In the genomic region with DNA sequence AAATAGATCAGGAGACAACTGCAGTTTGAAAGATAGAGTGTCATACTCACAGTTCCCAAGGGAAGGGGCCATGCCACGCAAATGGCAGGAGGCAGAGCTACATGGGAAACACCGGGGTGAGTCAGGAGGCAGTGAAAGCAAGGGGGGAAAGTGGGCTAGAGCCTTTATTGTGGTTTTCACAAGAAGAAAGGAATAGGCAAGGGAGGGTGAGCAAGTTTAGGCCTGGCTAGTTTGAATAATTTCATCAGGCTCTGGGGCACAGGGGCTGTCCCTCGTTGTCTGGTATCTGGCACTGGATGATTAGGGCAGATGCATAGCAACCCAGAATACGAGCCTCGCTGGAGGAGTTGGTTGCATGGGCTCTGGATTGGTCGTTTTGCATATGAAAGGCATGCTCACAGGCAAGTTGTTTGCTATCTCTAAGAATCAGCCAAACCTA, we compare ENCODE assay signal across 12 cellular contexts. TPM values are rescaled to one million over a fixed set of nuclear protein-coding genes. Genes with fewer than 3 reads are reported as not detected.
DNase-seq lines count a peak whose midpoint lies in the region; ATAC-seq and TF ChIP-seq lines count a peak whose summit lies in the region.
"Had no signal": no experiment of that assay in that cellular context is flagged by ENCODE, and none has a peak within 500 bp of the region (broad histone marks: within the 10 kb centered on the region; RNA-seq: fewer than 3 reads in every experiment).

No MANE protein-coding gene starts in this region.

- ATAC-seq in activated naive CD8-positive, alpha-beta T cell treated with anti-CD3 and anti-CD28 coated beads, Interleukin-2, amount 10 ng/mL, durations not matched to agents 7 days and 5 days (ENCODE audit: low read depth) = peak; percentile 52
- no peak for ATAC-seq in GM19455 (IDR thresholded peaks at IDR 0.05; ENCODE audit: unreplicated experiment)
- ATAC-seq in heart left ventricle = no peak

- intact Hi-C loops in activated CD4-positive, alpha-beta T cell treated with anti-CD3 and anti-CD28 coated beads, Interleukin-2, amount 10 ng/mL, durations not matched to agents 24 days and 14 days (cut with micrococcal nuclease) = no loop called here
- intact Hi-C loops in heart left ventricle (cut with DNase I) = no loop called here

- CTCF ChIA-PET in HEK293 (lab: Yijun Ruan, JAX) = no interaction called here

- no peaks in the 10 kb centered on the region for H3K36me3 ChIP-seq in HEK293 (ENCODE audit: control insufficient read depth in 2 of 2, insufficient read depth in 1 of 2, low read length in 2 of 2)
- no peaks in the 10 kb centered on the region for H3K36me3 ChIP-seq in heart left ventricle
- H3K36me3 ChIP-seq: cardiac muscle cell had no signal

- H3K9me3 ChIP-seq in HEK293 (ENCODE audit: control insufficient read depth, insufficient read depth, low read depth, low read length) = no peaks in the 10 kb centered on the region
- H3K9me3 ChIP-seq in heart left ventricle = no peaks in the 10 kb centered on the region

- DNase-seq in activated CD4-positive, alpha-beta T cell treated with anti-CD3 and anti-CD28 coated beads for 48 hours = peak; percentile 71
- no peak for DNase-seq in activated CD4-positive, alpha-beta T cell treated with anti-CD3 and anti-CD28 coated beads, Interleukin-2, amount 10 ng/mL, durations not matched to agents 24 days and 14 days
- no peak for DNase-seq in activated naive CD8-positive, alpha-beta T cell treated with anti-CD3 and anti-CD28 coated beads, Interleukin-2, amount 10 ng/mL, durations not matched to agents 7 days and 5 days
- DNase-seq in stimulated activated CD4-positive, alpha-beta T cell treated with anti-CD3 and anti-CD28 coated beads, TNF-alpha, amount 100 ng/mL, for 24 hours (ENCODE audit: low read depth in 3 of 3) = peak; percentile 9 to 44 (median 22)
- DNase-seq in NCI-H748 (lab: John Stamatoyannopoulos, UW; ENCODE audit: unreplicated experiment) (no peak), heart left ventricle (no peak)
- DNase-seq: activated CD4-positive, CD25-positive, alpha-beta regulatory T cell treated with anti-CD3 and anti-CD28 coated beads, Interleukin-2, amount 50 U/mL, for 72 hours; NCI-H2081 treated with DMSO at 0.1 percent for 48 hours had no signal

- TF ChIP-seq POLR2A in heart left ventricle (IDR thresholded peaks at IDR 0.05) = no peak

- WGBS in heart left ventricle, 4 donors = 34 to 47% (median 41%) methylated on average over 6 of the region's 6 CpGs

- peaks cover 0 to 9% (median 0%) of the 10 kb centered on the region in 9 donors for H3K27me3 ChIP-seq in heart left ventricle
- H3K27me3 ChIP-seq: cardiac muscle cell had no signal

- no peak overlapping the region for H3K27ac Mint-ChIP-seq in activated CD4-positive, alpha-beta T cell treated with anti-CD3 and anti-CD28 coated beads, Interleukin-2, amount 10 ng/mL, durations not matched to agents 24 days and 14 days
- no peak overlapping the region for H3K27ac Mint-ChIP-seq in activated naive CD8-positive, alpha-beta T cell treated with anti-CD3 and anti-CD28 coated beads, Interleukin-2, amount 10 ng/mL, durations not matched to agents 7 days and 5 days

- H3K36me3 Mint-ChIP-seq in activated CD4-positive, alpha-beta T cell treated with anti-CD3 and anti-CD28 coated beads, Interleukin-2, amount 10 ng/mL, durations not matched to agents 24 days and 14 days (ENCODE audit: low read depth) = no peaks in the 10 kb centered on the region
- no peaks in the 10 kb centered on the region for H3K36me3 Mint-ChIP-seq in activated naive CD8-positive, alpha-beta T cell treated with anti-CD3 and anti-CD28 coated beads, Interleukin-2, amount 10 ng/mL, durations not matched to agents 7 days and 5 days

- H3K4me3 ChIP-seq in HEK293 (ENCODE audit: low read depth, low read length) (no peak overlapping the region), heart left ventricle (no peak overlapping the region)
- H3K4me3 ChIP-seq: cardiac muscle cell had no signal

- POLR2A ChIA-PET in HEK293 (lab: Yijun Ruan, JAX) = no interaction called here
- POLR2A ChIA-PET in activated naive CD8-positive, alpha-beta T cell treated with anti-CD3 and anti-CD28 coated beads, Interleukin-2, amount 10 ng/mL, durations not matched to agents 7 days and 5 days (lab: Charles Lee) = no interaction called here

- no peaks in the 10 kb centered on the region for H3K4me1 ChIP-seq in HEK293 (ENCODE audit: control insufficient read depth, insufficient read depth, low read length)
- no peaks in the 10 kb centered on the region for H3K4me1 ChIP-seq in heart left ventricle

- TF ChIP-seq CTCF in HEK293 (tag by site-specific recombination; IDR thresholded peaks at IDR 0.05) (no peak), heart left ventricle (IDR thresholded peaks at IDR 0.05) (no peak)

- H3K27me3 Mint-ChIP-seq in activated CD4-positive, alpha-beta T cell treated with anti-CD3 and anti-CD28 coated beads, Interleukin-2, amount 10 ng/mL, durations not matched to agents 24 days and 14 days = peaks cover 22% of the 10 kb centered on the region
- peaks cover 6% of the 10 kb centered on the region for H3K27me3 Mint-ChIP-seq in activated naive CD8-positive, alpha-beta T cell treated with anti-CD3 and anti-CD28 coated beads, Interleukin-2, amount 10 ng/mL, durations not matched to agents 7 days and 5 days

- H3K9me3 Mint-ChIP-seq in activated CD4-positive, alpha-beta T cell treated with anti-CD3 and anti-CD28 coated beads, Interleukin-2, amount 10 ng/mL, durations not matched to agents 24 days and 14 days = no peaks in the 10 kb centered on the region
- no peaks in the 10 kb centered on the region for H3K9me3 Mint-ChIP-seq in activated naive CD8-positive, alpha-beta T cell treated with anti-CD3 and anti-CD28 coated beads, Interleukin-2, amount 10 ng/mL, durations not matched to agents 7 days and 5 days

- peaks cover 2% of the 10 kb centered on the region for H3K4me1 Mint-ChIP-seq in activated CD4-positive, alpha-beta T cell treated with anti-CD3 and anti-CD28 coated beads, Interleukin-2, amount 10 ng/mL, durations not matched to agents 24 days and 14 days
- H3K4me1 Mint-ChIP-seq in activated naive CD8-positive, alpha-beta T cell treated with anti-CD3 and anti-CD28 coated beads, Interleukin-2, amount 10 ng/mL, durations not matched to agents 7 days and 5 days = peaks cover 3% of the 10 kb centered on the region

- H3K27ac ChIP-seq in HEK293 (ENCODE audit: extremely low read depth, low read depth, low read length) (no peak overlapping the region), heart left ventricle (no peak overlapping the region)
- H3K27ac ChIP-seq: cardiac muscle cell had no signal

- no peak overlapping the region for H3K4me3 Mint-ChIP-seq in activated CD4-positive, alpha-beta T cell treated with anti-CD3 and anti-CD28 coated beads, Interleukin-2, amount 10 ng/mL, durations not matched to agents 24 days and 14 days
- no peak overlapping the region for H3K4me3 Mint-ChIP-seq in activated naive CD8-positive, alpha-beta T cell treated with anti-CD3 and anti-CD28 coated beads, Interleukin-2, amount 10 ng/mL, durations not matched to agents 7 days and 5 days

TF ChIP-seq in HEK293, 187 proteins besides CTCF, POLR2A, EP300 and RAD21 (continues in another document):
- TF ChIP-seq ZBTB48 (tag by site-specific recombination; IDR thresholded peaks at IDR 0.05) (0 out of 2 replicates have a peak, but pooled peaks have one; percentile 25), ZNF530 (tag by site-specific recombination; IDR thresholded peaks at IDR 0.05; ENCODE audit: low read depth) (no peak), KLF8 (tag by site-specific recombination; IDR thresholded peaks at IDR 0.05) (no peak), ZNF266 (tag by site-specific recombination; IDR thresholded peaks at IDR 0.05; ENCODE audit: low read depth) (peak; percentile 95), IKZF3 (tag by site-specific recombination; IDR thresholded peaks at IDR 0.05) (no peak), TRIM28 (IDR thresholded peaks at IDR 0.05; ENCODE audit: borderline replicate concordance, low read length) (no peak)
- TF ChIP-seq, protein P1, sequence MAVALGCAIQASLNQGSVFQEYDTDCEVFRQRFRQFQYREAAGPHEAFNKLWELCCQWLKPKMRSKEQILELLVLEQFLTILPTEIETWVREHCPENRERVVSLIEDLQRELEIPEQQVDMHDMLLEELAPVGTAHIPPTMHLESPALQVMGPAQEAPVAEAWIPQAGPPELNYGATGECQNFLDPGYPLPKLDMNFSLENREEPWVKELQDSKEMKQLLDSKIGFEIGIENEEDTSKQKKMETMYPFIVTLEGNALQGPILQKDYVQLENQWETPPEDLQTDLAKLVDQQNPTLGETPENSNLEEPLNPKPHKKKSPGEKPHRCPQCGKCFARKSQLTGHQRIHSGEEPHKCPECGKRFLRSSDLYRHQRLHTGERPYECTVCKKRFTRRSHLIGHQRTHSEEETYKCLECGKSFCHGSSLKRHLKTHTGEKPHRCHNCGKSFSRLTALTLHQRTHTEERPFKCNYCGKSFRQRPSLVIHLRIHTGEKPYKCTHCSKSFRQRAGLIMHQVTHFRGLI (tag by site-specific recombination; IDR thresholded peaks at IDR 0.05) = peak; percentile 79; the same call in 1 of the 2 replicates

RNA-seq across cellular contexts. Expression of a gene that starts 17.0 kb away (rescaled TPM):
- total RNA-seq in activated CD4-positive, alpha-beta T cell treated with anti-CD3 and anti-CD28 coated beads, Interleukin-2, amount 10 ng/mL, durations not matched to agents 24 days and 14 days = not detected in 2 replicates
- total RNA-seq in activated naive CD8-positive, alpha-beta T cell treated with anti-CD3 and anti-CD28 coated beads, Interleukin-2, amount 10 ng/mL, durations not matched to agents 7 days and 5 days = not detected
- total RNA-seq in heart left ventricle = 1 to 10 TPM in 1 of 9 donors, under 1 TPM in 1, not detected in 7; 0.46 to 4.1 TPM
- under 1 TPM; 0.15 to 0.23 TPM for polyA plus RNA-seq in heart left ventricle
- total RNA-seq: A673, cardiac muscle cell had no signal
- polyA plus RNA-seq: cardiac muscle cell had no signal

RNA-seq across cellular contexts. Expression of a gene that starts 49.3 kb away (rescaled TPM):
- total RNA-seq in activated CD4-positive, alpha-beta T cell treated with anti-CD3 and anti-CD28 coated beads, Interleukin-2, amount 10 ng/mL, durations not matched to agents 24 days and 14 days = 9.1 and 21.4 TPM in 2 replicates
- total RNA-seq in activated naive CD8-positive, alpha-beta T cell treated with anti-CD3 and anti-CD28 coated beads, Interleukin-2, amount 10 ng/mL, durations not matched to agents 7 days and 5 days = 10 to 100 TPM; 28.5 to 35.9 TPM
- total RNA-seq in heart left ventricle = 10 to 100 TPM in 5 of 9 donors, 1 to 10 TPM in 4; 7.5 to 23.4 (median 10.9) TPM
- polyA plus RNA-seq in heart left ventricle = 10 to 100 TPM in 1 of 2 donors, 1 to 10 TPM in 1; 7.4 to 13.8 TPM

Comparison
In these comparisons a context has a peak if more than half of its experiments do, and no peak if none do; other contexts are left out.
1. DNase-seq: peak in activated CD4-positive, alpha-beta T cell treated with anti-CD3 and anti-CD28 coated beads for 48 hours (single experiment) and stimulated activated CD4-positive, alpha-beta T cell treated with anti-CD3 and anti-CD28 coated beads, TNF-alpha, amount 100 ng/mL, for 24 hours (3 of 3); none in activated CD4-positive, alpha-beta T cell treated with anti-CD3 and anti-CD28 coated beads, Interleukin-2, amount 10 ng/mL, durations not matched to agents 24 days and 14 days (single experiment), activated naive CD8-positive, alpha-beta T cell treated with anti-CD3 and anti-CD28 coated beads, Interleukin-2, amount 10 ng/mL, durations not matched to agents 7 days and 5 days (single experiment), NCI-H748 (single experiment) and heart left ventricle (0 of 5).